ENCODE assay signal across 7 cellular contexts in the genomic region with DNA sequence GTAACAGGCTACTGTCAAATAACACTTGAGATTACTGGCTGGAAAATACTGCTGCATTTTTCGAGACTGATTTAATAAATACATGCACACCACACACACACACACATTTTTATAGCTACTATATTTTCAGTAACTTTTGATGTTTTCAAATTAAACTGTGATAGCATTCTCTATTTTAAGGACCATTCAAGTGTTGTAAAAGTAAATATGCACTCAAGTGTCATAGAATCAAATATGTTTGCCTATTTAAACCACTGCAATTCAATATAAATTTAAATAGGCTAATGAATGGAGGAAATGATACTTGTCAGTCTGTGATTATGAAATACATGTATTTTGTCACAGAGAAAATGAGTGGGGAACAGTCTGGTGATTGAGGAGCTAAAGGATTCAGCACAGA.
"Had no signal": no experiment of that assay in that cellular context is flagged by ENCODE, and none has a peak within 500 bp of the region (broad histone marks: within the 10 kb centered on the region; RNA-seq: fewer than 3 reads in every experiment).

No MANE protein-coding gene starts in this region.

- DNase-seq: IMR-90, KBM-7, KG1 had no signal

- H3K27ac ChIP-seq: HL-60, KMS-11 had no signal

- H3K4me3 ChIP-seq: K562 had no signal

- H3K9ac ChIP-seq: KMS-11 had no signal

- H3K4me2 ChIP-seq: KMS-11 had no signal

- ATAC-seq: HepG2, K562 had no signal
